In the genomic region with DNA sequence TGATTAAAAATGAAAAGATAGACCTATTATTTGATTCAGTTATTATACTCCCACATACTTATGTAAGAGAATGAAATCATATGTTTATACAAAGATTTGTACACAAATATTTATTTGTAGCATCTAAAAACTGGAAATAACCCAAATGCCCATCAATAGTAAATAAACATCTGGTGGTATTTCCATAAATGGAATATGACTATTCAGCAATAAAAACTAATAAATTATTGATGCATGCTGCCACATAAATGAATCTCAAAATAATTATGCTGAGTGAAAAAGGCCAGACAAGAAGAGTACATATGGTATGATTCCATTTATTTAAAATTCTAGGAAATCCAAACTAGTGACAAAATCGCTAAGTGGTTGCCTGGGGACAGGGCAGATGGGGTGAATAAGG, we compare ENCODE assay signal across 31 cellular contexts.
"Had no signal": no experiment of that assay in that cellular context is flagged by ENCODE, and none has a peak within 500 bp of the region (broad histone marks: within the 10 kb centered on the region; RNA-seq: fewer than 3 reads in every experiment).

No MANE protein-coding gene starts in this region.

- ATAC-seq: activated CD4-positive, alpha-beta T cell treated with anti-CD3 and anti-CD28 coated beads for 36 hours; activated CD8-positive, alpha-beta memory T cell treated with anti-CD3 and anti-CD28 coated beads, Interleukin-2, amount 10 ng/mL, durations not matched to agents 7 days and 5 days; activated CD8-positive, alpha-beta T cell treated with anti-CD3 and anti-CD28 coated beads, Interleukin-2, amount 10 ng/mL, durations not matched to agents 7 days and 5 days; activated naive CD4-positive, alpha-beta T cell treated with anti-CD3 and anti-CD28 coated beads, Interleukin-2, amount 50 U/mL, for 72 hours; gastroesophageal sphincter; T-helper 17 cell had no signal

- H3K4me1 ChIP-seq: breast epithelium, colonic mucosa, gastroesophageal sphincter had no signal

- H3K36me3 ChIP-seq: ascending aorta, breast epithelium, cardiac muscle cell, colonic mucosa, esophagus muscularis mucosa, gastroesophageal sphincter had no signal

- H3K9me3 ChIP-seq: colonic mucosa had no signal

- H3K27ac ChIP-seq: ascending aorta, breast epithelium, cardiac muscle cell, colonic mucosa, esophagus muscularis mucosa, gastroesophageal sphincter had no signal

- H3K4me3 ChIP-seq: ascending aorta, breast epithelium, cardiac muscle cell, colonic mucosa, esophagus muscularis mucosa, gastroesophageal sphincter had no signal

- H3K27me3 ChIP-seq: ascending aorta, breast epithelium, cardiac muscle cell, colonic mucosa, esophagus muscularis mucosa, gastroesophageal sphincter had no signal

- DNase-seq: activated CD4-positive, alpha-beta memory T cell treated with anti-CD3 and anti-CD28 coated beads for 36 hours; activated CD4-positive, alpha-beta T cell treated with anti-CD3 and anti-CD28 coated beads for 36 hours; activated CD4-positive, alpha-beta T cell treated with anti-CD3 and anti-CD28 coated beads, Interleukin-2, amount 10 ng/mL, durations not matched to agents 24 days and 14 days; activated CD4-positive, CD25-positive, alpha-beta regulatory T cell; activated CD4-positive, CD25-positive, alpha-beta regulatory T cell treated with anti-CD3 and anti-CD28 coated beads, Interleukin-2, amount 50 U/mL, for 72 hours; activated CD8-positive, alpha-beta memory T cell treated with anti-CD3 and anti-CD28 coated beads, Interleukin-2, amount 10 ng/mL, durations not matched to agents 7 days and 5 days; activated CD8-positive, alpha-beta memory T cell treated with anti-CD3 and anti-CD28 coated beads, Interleukin-2, amount 50 U/mL, for 4 hours; activated CD8-positive, alpha-beta T cell treated with anti-CD3 and anti-CD28 coated beads, Interleukin-2, amount 10 ng/mL, durations not matched to agents 7 days and 5 days; activated gamma-delta T cell; activated naive CD4-positive, alpha-beta T cell; activated naive CD4-positive, alpha-beta T cell treated with anti-CD3 and anti-CD28 coated beads, Interleukin-2, amount 10 ng/mL, durations not matched to agents 7 days and 5 days; activated naive CD8-positive, alpha-beta T cell treated with anti-CD3 and anti-CD28 coated beads, Interleukin-2, amount 10 ng/mL, durations not matched to agents 7 days and 5 days; activated T-cell treated with anti-CD3 and anti-CD28 coated beads, Interleukin-2, amount 50 U/mL, for 1 hour; activated T-cell treated with anti-CD3 and anti-CD28 coated beads, Interleukin-2, amount 50 U/mL, for 48 hours; central memory CD4-positive, alpha-beta T cell; cerebellar nuclear complex; colonic mucosa; effector memory CD4-positive, alpha-beta T cell; endodermal cell; erythroblast; foreskin melanocyte; head of caudate nucleus; T-helper 1 cell; T-helper 17 cell; T1000 had no signal
